In genomic region chr2:230409316-230409715, GRCh38 we compare ENCODE assay signal across 1 cellular context. TPM values are rescaled to one million over a fixed set of nuclear protein-coding genes. Genes with fewer than 3 reads are reported as not detected.
"Had no signal": no experiment of that assay in that cellular context is flagged by ENCODE, and none has a peak within 500 bp of the region (broad histone marks: within the 10 kb centered on the region; RNA-seq: fewer than 3 reads in every experiment).

No MANE protein-coding gene starts in this region.

RNA-seq across cellular contexts. Expression of gene SP100, which starts 6.7 kb away (rescaled TPM):
- total RNA-seq: neural crest cell had no signal
